ENCODE assay signal across 20 cellular contexts in the genomic region with DNA sequence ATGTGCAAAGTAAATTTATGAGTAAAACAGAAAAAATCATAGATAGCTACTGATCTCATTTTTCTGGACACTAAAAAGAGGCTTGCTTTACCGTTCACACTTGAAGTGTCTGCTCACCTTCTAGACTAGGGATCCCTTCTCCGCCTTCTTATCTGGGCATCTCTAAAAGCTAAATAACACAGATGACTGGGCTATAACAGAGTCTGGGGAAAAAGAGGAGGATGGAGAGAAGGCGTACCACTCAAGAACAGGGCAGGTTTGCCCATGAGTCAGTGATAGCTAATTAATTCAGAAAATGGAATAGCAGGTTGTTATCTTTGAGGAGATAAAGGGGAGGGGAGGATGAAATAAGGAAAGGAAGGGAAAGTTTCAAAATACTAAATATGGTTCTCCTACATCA.
"Had no signal": no experiment of that assay in that cellular context is flagged by ENCODE, and none has a peak within 500 bp of the region (broad histone marks: within the 10 kb centered on the region; RNA-seq: fewer than 3 reads in every experiment).

No MANE protein-coding gene starts in this region.

- H3K27me3 Mint-ChIP-seq: activated CD4-positive, alpha-beta memory T cell treated with anti-CD3 and anti-CD28 coated beads for 36 hours; activated CD4-positive, alpha-beta T cell treated with anti-CD3 and anti-CD28 coated beads, Interleukin-2, amount 10 ng/mL, durations not matched to agents 7 days and 5 days; activated naive CD8-positive, alpha-beta T cell treated with anti-CD3 and anti-CD28 coated beads for 36 hours had no signal

- H3K9me3 Mint-ChIP-seq: activated CD4-positive, alpha-beta memory T cell treated with anti-CD3 and anti-CD28 coated beads for 36 hours; activated T-cell treated with anti-CD3 and anti-CD28 coated beads, Interleukin-2, amount 50 U/mL, for 4 hours; T-helper 1 cell treated with Interleukin-12 subunit alpha and Interleukin-12 subunit beta and Interleukin-4 antibody, amounts not matched to agents 30 μg/mL and 1 μg/mL, for 36 hours had no signal

- DNase-seq: activated CD4-positive, alpha-beta memory T cell treated with anti-CD3 and anti-CD28 coated beads for 36 hours; activated CD4-positive, alpha-beta T cell treated with anti-CD3 and anti-CD28 coated beads, Interleukin-2, amount 10 ng/mL, durations not matched to agents 7 days and 5 days; activated CD4-positive, CD25-positive, alpha-beta regulatory T cell treated with anti-CD3 and anti-CD28 coated beads, Interleukin-2, amount 50 U/mL, for 72 hours; activated CD8-positive, alpha-beta memory T cell treated with anti-CD3 and anti-CD28 coated beads for 24 hours; activated effector memory CD4-positive, alpha-beta T cell treated with anti-CD3 and anti-CD28 coated beads, Interleukin-2, amount 50 U/mL, for 16 hours; activated naive CD4-positive, alpha-beta T cell treated with Interleukin-2 at 50 U/mL for 16 hours; activated naive CD8-positive, alpha-beta T cell treated with anti-CD3 and anti-CD28 coated beads for 36 hours; activated T-cell treated with anti-CD3 and anti-CD28 coated beads, Interleukin-2, amount 50 U/mL, for 4 hours; anterior cingulate cortex; MG63; NCI-H1092 treated with DMSO at 0.1 percent for 48 hours; NCI-H1417 treated with DMSO at 0.1 percent for 48 hours; NCI-H1694; NCI-H2029; NCI-H2107; NCI-H446; NCI-H524; PC-3; SHP77 had no signal

- H3K27ac Mint-ChIP-seq: activated CD4-positive, alpha-beta memory T cell treated with anti-CD3 and anti-CD28 coated beads for 36 hours; activated CD4-positive, alpha-beta T cell treated with anti-CD3 and anti-CD28 coated beads, Interleukin-2, amount 10 ng/mL, durations not matched to agents 7 days and 5 days; activated naive CD8-positive, alpha-beta T cell treated with anti-CD3 and anti-CD28 coated beads for 36 hours; T-helper 1 cell treated with Interleukin-12 subunit alpha and Interleukin-12 subunit beta and Interleukin-4 antibody, amounts not matched to agents 30 μg/mL and 1 μg/mL, for 36 hours had no signal

- H3K4me3 Mint-ChIP-seq: activated CD4-positive, alpha-beta memory T cell treated with anti-CD3 and anti-CD28 coated beads for 36 hours; activated CD4-positive, alpha-beta T cell treated with anti-CD3 and anti-CD28 coated beads, Interleukin-2, amount 10 ng/mL, durations not matched to agents 7 days and 5 days; activated naive CD8-positive, alpha-beta T cell treated with anti-CD3 and anti-CD28 coated beads for 36 hours; activated T-cell treated with anti-CD3 and anti-CD28 coated beads, Interleukin-2, amount 50 U/mL, for 4 hours; T-helper 1 cell treated with Interleukin-12 subunit alpha and Interleukin-12 subunit beta and Interleukin-4 antibody, amounts not matched to agents 30 μg/mL and 1 μg/mL, for 36 hours had no signal

- ATAC-seq: PC-3 had no signal
